ENCODE assay signal across 1 cellular context in genomic region chr1:207807395-207808321, GRCh38.
TF ChIP-seq lines count a peak whose summit lies in the region.

No MANE protein-coding gene starts in this region.

TF ChIP-seq in GM23338, 12 proteins besides CTCF, POLR2A, EP300 and RAD21 (continued from another document):
- no peak for TF ChIP-seq ZNF462 (CRISPR knock-in tag; IDR thresholded peaks at IDR 0.05)
- TF ChIP-seq EZH2 (IDR thresholded peaks at IDR 0.05; ENCODE audit: low read depth, unreplicated experiment), result no peak
- TF ChIP-seq JUNB (IDR thresholded peaks at IDR 0.05; ENCODE audit: unreplicated experiment), result no peak
- no peak for TF ChIP-seq CREB1 (CRISPR knock-in tag; IDR thresholded peaks at IDR 0.05; ENCODE audit: low read depth)
- no peak for TF ChIP-seq POLR2AphosphoS5 (IDR thresholded peaks at IDR 0.05; ENCODE audit: low read depth)
- TF ChIP-seq, protein P1, sequence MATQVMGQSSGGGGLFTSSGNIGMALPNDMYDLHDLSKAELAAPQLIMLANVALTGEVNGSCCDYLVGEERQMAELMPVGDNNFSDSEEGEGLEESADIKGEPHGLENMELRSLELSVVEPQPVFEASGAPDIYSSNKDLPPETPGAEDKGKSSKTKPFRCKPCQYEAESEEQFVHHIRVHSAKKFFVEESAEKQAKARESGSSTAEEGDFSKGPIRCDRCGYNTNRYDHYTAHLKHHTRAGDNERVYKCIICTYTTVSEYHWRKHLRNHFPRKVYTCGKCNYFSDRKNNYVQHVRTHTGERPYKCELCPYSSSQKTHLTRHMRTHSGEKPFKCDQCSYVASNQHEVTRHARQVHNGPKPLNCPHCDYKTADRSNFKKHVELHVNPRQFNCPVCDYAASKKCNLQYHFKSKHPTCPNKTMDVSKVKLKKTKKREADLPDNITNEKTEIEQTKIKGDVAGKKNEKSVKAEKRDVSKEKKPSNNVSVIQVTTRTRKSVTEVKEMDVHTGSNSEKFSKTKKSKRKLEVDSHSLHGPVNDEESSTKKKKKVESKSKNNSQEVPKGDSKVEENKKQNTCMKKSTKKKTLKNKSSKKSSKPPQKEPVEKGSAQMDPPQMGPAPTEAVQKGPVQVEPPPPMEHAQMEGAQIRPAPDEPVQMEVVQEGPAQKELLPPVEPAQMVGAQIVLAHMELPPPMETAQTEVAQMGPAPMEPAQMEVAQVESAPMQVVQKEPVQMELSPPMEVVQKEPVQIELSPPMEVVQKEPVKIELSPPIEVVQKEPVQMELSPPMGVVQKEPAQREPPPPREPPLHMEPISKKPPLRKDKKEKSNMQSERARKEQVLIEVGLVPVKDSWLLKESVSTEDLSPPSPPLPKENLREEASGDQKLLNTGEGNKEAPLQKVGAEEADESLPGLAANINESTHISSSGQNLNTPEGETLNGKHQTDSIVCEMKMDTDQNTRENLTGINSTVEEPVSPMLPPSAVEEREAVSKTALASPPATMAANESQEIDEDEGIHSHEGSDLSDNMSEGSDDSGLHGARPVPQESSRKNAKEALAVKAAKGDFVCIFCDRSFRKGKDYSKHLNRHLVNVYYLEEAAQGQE (IDR thresholded peaks at IDR 0.05; ENCODE audit: unreplicated experiment), result no peak
- no peak for TF ChIP-seq ETS1 (IDR thresholded peaks at IDR 0.05)
